1 cellular context compared by ENCODE assay signal in the genomic region with DNA sequence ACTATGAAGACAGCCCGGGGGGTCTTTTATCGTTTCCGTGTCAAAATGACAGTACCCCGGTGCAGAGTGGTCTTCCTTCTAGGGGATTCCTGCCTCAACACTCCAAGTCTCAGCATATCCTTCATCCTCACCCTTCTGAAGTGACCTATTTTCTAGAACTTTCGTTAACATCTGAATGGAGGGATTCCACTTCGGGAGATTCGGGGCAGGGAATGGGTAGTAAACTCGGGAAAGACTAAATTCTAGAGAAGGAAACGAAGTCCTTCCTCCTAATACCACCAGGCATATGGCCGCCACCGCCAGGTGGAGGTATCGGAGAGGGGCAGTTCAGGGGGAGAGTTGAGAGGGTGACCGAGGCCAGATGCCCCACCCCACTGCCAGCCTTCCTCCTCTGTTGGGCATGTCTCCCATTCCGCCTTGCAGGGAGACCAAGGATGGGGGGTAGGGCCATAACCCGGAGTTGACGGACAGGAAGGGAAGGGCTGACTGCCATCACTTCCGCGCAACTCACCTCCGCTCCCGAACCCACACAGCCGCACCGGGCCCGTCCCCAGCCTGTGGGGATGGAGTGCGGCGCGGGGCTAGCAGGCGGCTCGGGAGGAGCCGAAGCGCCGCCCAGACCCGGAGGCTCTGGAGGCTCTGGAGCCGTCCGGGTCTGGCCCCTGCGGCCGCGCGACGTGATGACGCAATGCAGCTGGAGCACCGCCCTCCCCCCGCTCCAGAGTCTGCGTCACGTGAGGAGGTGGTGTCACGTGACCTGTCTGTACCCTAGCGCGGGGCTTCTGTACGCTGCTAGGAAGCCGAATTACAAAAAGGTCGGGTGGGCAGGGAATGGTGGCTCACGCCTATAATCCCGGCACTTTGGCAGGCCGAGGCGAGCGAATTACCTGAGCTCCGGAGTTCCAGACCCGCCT.
A peak's percentile ranks its signal among the peaks of the same experiment; 100 is the strongest.
TF ChIP-seq lines count a peak whose summit lies in the region.

KLHL12 (minus strand) TSS at position 657 of the 914 bp plus-strand sequence. CDS start 2,072 bp downstream, outside the sequence.

TF ChIP-seq in HepG2, 621 proteins besides CTCF, POLR2A, EP300 and RAD21 (continued from another document and continues in another):
- TF ChIP-seq, protein P1, sequence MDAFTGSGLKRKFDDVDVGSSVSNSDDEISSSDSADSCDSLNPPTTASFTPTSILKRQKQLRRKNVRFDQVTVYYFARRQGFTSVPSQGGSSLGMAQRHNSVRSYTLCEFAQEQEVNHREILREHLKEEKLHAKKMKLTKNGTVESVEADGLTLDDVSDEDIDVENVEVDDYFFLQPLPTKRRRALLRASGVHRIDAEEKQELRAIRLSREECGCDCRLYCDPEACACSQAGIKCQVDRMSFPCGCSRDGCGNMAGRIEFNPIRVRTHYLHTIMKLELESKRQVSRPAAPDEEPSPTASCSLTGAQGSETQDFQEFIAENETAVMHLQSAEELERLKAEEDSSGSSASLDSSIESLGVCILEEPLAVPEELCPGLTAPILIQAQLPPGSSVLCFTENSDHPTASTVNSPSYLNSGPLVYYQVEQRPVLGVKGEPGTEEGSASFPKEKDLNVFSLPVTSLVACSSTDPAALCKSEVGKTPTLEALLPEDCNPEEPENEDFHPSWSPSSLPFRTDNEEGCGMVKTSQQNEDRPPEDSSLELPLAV (CRISPR knock-in tag; conservative IDR thresholded peaks at IDR 0.05; ENCODE audit: low read depth), result no peak
- TF ChIP-seq ZNF746 (CRISPR knock-in tag; IDR thresholded peaks at IDR 0.05), result no peak
- TF ChIP-seq ZUFSP (CRISPR knock-in tag; IDR thresholded peaks at IDR 0.05; ENCODE audit: borderline replicate concordance), result no peak
- TF ChIP-seq HHEX (CRISPR knock-in tag; IDR thresholded peaks at IDR 0.05), result no peak
- TF ChIP-seq ZNF567 (CRISPR knock-in tag; IDR thresholded peaks at IDR 0.05; ENCODE audit: borderline replicate concordance), result no peak
- no peak for TF ChIP-seq PAF1 (CRISPR knock-in tag; IDR thresholded peaks at IDR 0.05)
- no peak for TF ChIP-seq NFE2L2 (IDR thresholded peaks at IDR 0.05; ENCODE audit: low read length)
- no peak; the same call in 1 of the 2 replicates for TF ChIP-seq ZNF432 (CRISPR knock-in tag; IDR thresholded peaks at IDR 0.05; ENCODE audit: borderline replicate concordance)
- TF ChIP-seq ZNF496 (CRISPR knock-in tag; IDR thresholded peaks at IDR 0.05; ENCODE audit: insufficient replicate concordance), result no peak
- TF ChIP-seq, protein P2, sequence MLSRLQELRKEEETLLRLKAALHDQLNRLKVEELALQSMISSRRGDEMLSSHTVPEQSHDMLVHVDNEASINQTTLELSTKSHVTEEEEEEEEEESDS (CRISPR knock-in tag; IDR thresholded peaks at IDR 0.05; ENCODE audit: borderline replicate concordance), result no peak
- TF ChIP-seq ZFP37 (CRISPR knock-in tag; IDR thresholded peaks at IDR 0.05; ENCODE audit: borderline replicate concordance), result no peak
- no peak for TF ChIP-seq SMYD3 (CRISPR knock-in tag; IDR thresholded peaks at IDR 0.05)
- peak; percentile 96 for TF ChIP-seq KDM3A (CRISPR knock-in tag; IDR thresholded peaks at IDR 0.05; ENCODE audit: low read depth)
- no peak for TF ChIP-seq DPF2 (CRISPR knock-in tag; IDR thresholded peaks at IDR 0.05; ENCODE audit: borderline replicate concordance, low read depth)
- 0 out of 2 replicates have a peak, but pooled peaks have one; percentile 52 for TF ChIP-seq NFKBIZ (CRISPR knock-in tag; IDR thresholded peaks at IDR 0.05)
- TF ChIP-seq NFRKB (IDR thresholded peaks at IDR 0.05), result no peak
- peak; percentile 23 for TF ChIP-seq ZEB1 (IDR thresholded peaks at IDR 0.05; ENCODE audit: insufficient replicate concordance, low read depth)
- TF ChIP-seq, protein P3, sequence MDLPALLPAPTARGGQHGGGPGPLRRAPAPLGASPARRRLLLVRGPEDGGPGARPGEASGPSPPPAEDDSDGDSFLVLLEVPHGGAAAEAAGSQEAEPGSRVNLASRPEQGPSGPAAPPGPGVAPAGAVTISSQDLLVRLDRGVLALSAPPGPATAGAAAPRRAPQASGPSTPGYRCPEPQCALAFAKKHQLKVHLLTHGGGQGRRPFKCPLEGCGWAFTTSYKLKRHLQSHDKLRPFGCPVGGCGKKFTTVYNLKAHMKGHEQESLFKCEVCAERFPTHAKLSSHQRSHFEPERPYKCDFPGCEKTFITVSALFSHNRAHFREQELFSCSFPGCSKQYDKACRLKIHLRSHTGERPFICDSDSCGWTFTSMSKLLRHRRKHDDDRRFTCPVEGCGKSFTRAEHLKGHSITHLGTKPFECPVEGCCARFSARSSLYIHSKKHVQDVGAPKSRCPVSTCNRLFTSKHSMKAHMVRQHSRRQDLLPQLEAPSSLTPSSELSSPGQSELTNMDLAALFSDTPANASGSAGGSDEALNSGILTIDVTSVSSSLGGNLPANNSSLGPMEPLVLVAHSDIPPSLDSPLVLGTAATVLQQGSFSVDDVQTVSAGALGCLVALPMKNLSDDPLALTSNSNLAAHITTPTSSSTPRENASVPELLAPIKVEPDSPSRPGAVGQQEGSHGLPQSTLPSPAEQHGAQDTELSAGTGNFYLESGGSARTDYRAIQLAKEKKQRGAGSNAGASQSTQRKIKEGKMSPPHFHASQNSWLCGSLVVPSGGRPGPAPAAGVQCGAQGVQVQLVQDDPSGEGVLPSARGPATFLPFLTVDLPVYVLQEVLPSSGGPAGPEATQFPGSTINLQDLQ (CRISPR knock-in tag; IDR thresholded peaks at IDR 0.05), result peak; percentile 92; the same call in 1 of the 2 replicates
- TF ChIP-seq, protein P4, sequence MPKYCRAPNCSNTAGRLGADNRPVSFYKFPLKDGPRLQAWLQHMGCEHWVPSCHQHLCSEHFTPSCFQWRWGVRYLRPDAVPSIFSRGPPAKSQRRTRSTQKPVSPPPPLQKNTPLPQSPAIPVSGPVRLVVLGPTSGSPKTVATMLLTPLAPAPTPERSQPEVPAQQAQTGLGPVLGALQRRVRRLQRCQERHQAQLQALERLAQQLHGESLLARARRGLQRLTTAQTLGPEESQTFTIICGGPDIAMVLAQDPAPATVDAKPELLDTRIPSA (CRISPR knock-in tag; IDR thresholded peaks at IDR 0.05; ENCODE audit: borderline replicate concordance), result peak; percentile 59; the same call in 1 of the 2 replicates
- no peak for TF ChIP-seq ZNF235 (CRISPR knock-in tag; IDR thresholded peaks at IDR 0.05; ENCODE audit: borderline replicate concordance)
- TF ChIP-seq CHD2 (IDR thresholded peaks at IDR 0.05; ENCODE audit: low read depth, low read length), result no peak
- TF ChIP-seq HDAC6 (IDR thresholded peaks at IDR 0.05; ENCODE audit: low read depth, low read length), result no peak
- TF ChIP-seq CENPX (CRISPR knock-in tag; IDR thresholded peaks at IDR 0.05), result no peak
- peak; percentile 60; the same call in 1 of the 2 replicates for TF ChIP-seq SOX5 (CRISPR knock-in tag; IDR thresholded peaks at IDR 0.05; ENCODE audit: borderline replicate concordance)
- TF ChIP-seq PCBP2 (optimal IDR thresholded peaks at IDR 0.05; ENCODE audit: low read depth, low read length, poor library complexity, severe bottlenecking), result no peak
- TF ChIP-seq, protein P5, sequence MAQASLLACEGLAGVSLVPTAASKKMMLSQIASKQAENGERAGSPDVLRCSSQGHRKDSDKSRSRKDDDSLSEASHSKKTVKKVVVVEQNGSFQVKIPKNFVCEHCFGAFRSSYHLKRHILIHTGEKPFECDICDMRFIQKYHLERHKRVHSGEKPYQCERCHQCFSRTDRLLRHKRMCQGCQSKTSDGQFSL (CRISPR knock-in tag; IDR thresholded peaks at IDR 0.05), result peak; percentile 79; the same call in 1 of the 2 replicates
- TF ChIP-seq ZNF607 (CRISPR knock-in tag; IDR thresholded peaks at IDR 0.05; ENCODE audit: borderline replicate concordance), result 0 out of 2 replicates have a peak, but pooled peaks have one; percentile 78
- no peak for TF ChIP-seq JDP2 (CRISPR knock-in tag; IDR thresholded peaks at IDR 0.05; ENCODE audit: borderline replicate concordance)
- TF ChIP-seq HMGXB4 (CRISPR knock-in tag; IDR thresholded peaks at IDR 0.05; ENCODE audit: borderline replicate concordance in 1 of 2, low read depth in 1 of 2), result peak; percentile 78 to 88
- peak; percentile 75; the same call in 1 of the 2 replicates for TF ChIP-seq ZBTB43 (CRISPR knock-in tag; conservative IDR thresholded peaks at IDR 0.05)
- TF ChIP-seq ZNF710 (CRISPR knock-in tag; IDR thresholded peaks at IDR 0.05; ENCODE audit: borderline replicate concordance), result no peak; the same call in 1 of the 2 replicates
- no peak for TF ChIP-seq NONO (IDR thresholded peaks at IDR 0.05)
- TF ChIP-seq NONO (CRISPR knock-in tag; conservative IDR thresholded peaks at IDR 0.05), result peak; percentile 91; the same call in 1 of the 2 replicates
- TF ChIP-seq ZNF256 (CRISPR knock-in tag; conservative IDR thresholded peaks at IDR 0.05), result 0 out of 2 replicates have a peak, but pooled peaks have one; percentile 53
- peak; percentile 44; the same call in 1 of the 2 replicates for TF ChIP-seq KLF15 (CRISPR knock-in tag; IDR thresholded peaks at IDR 0.05; ENCODE audit: borderline replicate concordance)
- TF ChIP-seq MYC (CRISPR knock-in tag; IDR thresholded peaks at IDR 0.05; ENCODE audit: borderline replicate concordance), result 0 out of 2 replicates have a peak, but pooled peaks have one; percentile 77
- no peak for TF ChIP-seq KDM6A (CRISPR knock-in tag; IDR thresholded peaks at IDR 0.05; ENCODE audit: low read depth)
- TF ChIP-seq ZNF850 (CRISPR knock-in tag; conservative IDR thresholded peaks at IDR 0.05), result no peak
- peak; percentile 42 for TF ChIP-seq SMC3 (IDR thresholded peaks at IDR 0.05; ENCODE audit: low read length)
- TF ChIP-seq MLX (CRISPR knock-in tag; IDR thresholded peaks at IDR 0.05), result peak; percentile 87
